ENCODE assay signal across 8 cellular contexts in genomic region chr7:151631968-151632749, GRCh38.
DNase-seq lines count a peak whose midpoint lies in the region; ATAC-seq and TF ChIP-seq lines count a peak whose summit lies in the region.

No MANE protein-coding gene starts in this region.

- ATAC-seq in HG03045 (IDR thresholded peaks at IDR 0.05; ENCODE audit: unreplicated experiment) (peak; percentile 74), left colon (peak; percentile 91)

- TF ChIP-seq CTCF in chondrocyte (IDR thresholded peaks at IDR 0.05): peak; percentile 71

- DNase-seq in AG08395 (ENCODE audit: low spot score) (peak; percentile 78), NCI-H2171 (lab: John Stamatoyannopoulos, UW) (peak; percentile 82), chondrocyte (ENCODE audit: low spot score) (no peak), left colon (peak; percentile 78 to 91)
- DNase-seq in activated CD4-positive, alpha-beta T cell treated with anti-CD3 and anti-CD28 coated beads for 24 hours (ENCODE audit: low read depth in 2 of 2): peak; percentile 76 to 80
- peak; percentile 88 to 89 for DNase-seq in stimulated activated CD4-positive, alpha-beta T cell treated with anti-CD3 and anti-CD28 coated beads, Interleukin-2, amount 100 ng/mL, for 24 hours

- intact Hi-C loops in left colon (cut with DNase I, micrococcal nuclease): no loop called here

- peaks cover 56% of the 10 kb centered on the region for H3K4me1 Mint-ChIP-seq in chondrocyte (ENCODE audit: low read depth)

- no peaks in the 10 kb centered on the region for H3K36me3 Mint-ChIP-seq in chondrocyte (ENCODE audit: low read depth)

- H3K4me3 Mint-ChIP-seq in chondrocyte (ENCODE audit: unreplicated experiment): peak overlapping the region; percentile 85

- H3K9me3 Mint-ChIP-seq in chondrocyte (ENCODE audit: low read depth): peaks cover 5% of the 10 kb centered on the region

- TF ChIP-seq POLR2A in GM18526 (IDR thresholded peaks at IDR 0.05; ENCODE audit: extremely low read depth, insufficient read length): peak; percentile 38

- peak overlapping the region; percentile 93 for H3K27ac Mint-ChIP-seq in chondrocyte (ENCODE audit: unreplicated experiment)

- no peaks in the 10 kb centered on the region for H3K27me3 Mint-ChIP-seq in chondrocyte (ENCODE audit: low read depth)
